Comparison of ENCODE assay signal across 8 cellular contexts in the genomic region with DNA sequence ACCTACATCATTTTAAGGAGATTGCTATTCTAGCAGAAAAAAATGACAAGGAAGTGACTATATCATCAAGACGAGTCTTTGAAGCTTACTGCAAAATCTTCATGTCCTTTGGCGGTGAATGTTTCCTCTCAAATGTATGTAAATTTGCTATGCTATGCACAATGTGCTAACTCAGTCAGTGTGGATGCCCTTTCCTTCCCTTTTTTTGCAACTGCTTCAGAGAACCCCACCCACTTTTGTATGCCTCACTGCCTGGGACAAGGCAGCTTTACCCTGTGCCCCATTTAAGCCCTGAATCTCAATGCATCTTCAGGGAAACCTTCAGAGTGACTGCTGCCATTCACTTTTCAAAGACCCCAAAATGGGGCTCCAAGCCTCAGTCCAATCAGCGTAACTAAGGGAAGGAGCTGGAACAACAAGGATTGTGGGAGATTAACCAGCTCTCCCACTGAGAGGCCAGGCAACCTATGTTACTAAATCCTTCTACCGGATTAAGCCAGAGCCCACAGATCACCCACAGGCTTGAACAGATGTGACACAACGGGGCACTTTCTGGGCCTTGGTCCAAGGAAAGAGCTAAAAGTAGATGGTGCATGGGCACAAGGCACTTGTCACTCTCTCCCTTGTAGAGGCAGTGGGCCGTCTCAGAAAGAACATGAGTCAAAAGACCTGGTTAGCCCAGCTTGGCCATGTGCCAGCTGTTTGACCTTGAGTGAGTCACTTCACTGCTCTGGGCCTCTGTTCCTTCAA.
DNase-seq lines count a peak whose midpoint lies in the region; ATAC-seq, FAIRE-seq and TF ChIP-seq lines count a peak whose summit lies in the region.

No MANE protein-coding gene starts in this region.

- peaks cover 19% of the 10 kb centered on the region for H3K4me1 Mint-ChIP-seq in neural crest cell

- H3K4me3 Mint-ChIP-seq in neural crest cell, result no peak overlapping the region

- no peak for TF ChIP-seq POLR2A in GM12891 (IDR thresholded peaks at IDR 0.05; ENCODE audit: low read depth, low read length)

- H3K27ac Mint-ChIP-seq in neural crest cell (ENCODE audit: unreplicated experiment), result peak overlapping the region; percentile 7

- intact Hi-C loops in posterior cingulate gyrus (cut with DNase I), result no loop called here

- no peaks in the 10 kb centered on the region for H3K36me3 Mint-ChIP-seq in neural crest cell (ENCODE audit: low read depth)

- H3K9me3 Mint-ChIP-seq in neural crest cell, result no peaks in the 10 kb centered on the region

- DNase-seq in DMS53 treated with DMSO at 0.1 percent for 48 hours (lab: John Stamatoyannopoulos, UW; ENCODE audit: unreplicated experiment) (peak; percentile 56), NCI-H446 treated with DMSO at 0.1 percent for 48 hours (lab: John Stamatoyannopoulos, UW) (peak; percentile 92), dermis blood vessel endothelial cell (peak; percentile 84), neural crest cell (ENCODE audit: low read depth, low spot score) (no peak), AG08395 (ENCODE audit: low spot score) (no peak), GM12891 (ENCODE audit: insufficient read length, low spot score) (no peak), posterior cingulate gyrus (no peak)

- FAIRE-seq in GM12891 (lab: Jason Lieb, UNC), result no peak

- ATAC-seq in HG03432 (IDR thresholded peaks at IDR 0.05; ENCODE audit: unreplicated experiment), result no peak

- TF ChIP-seq CTCF in neural crest cell (conservative IDR thresholded peaks at IDR 0.05), result no peak

- H3K27me3 Mint-ChIP-seq in neural crest cell (ENCODE audit: low read depth), result no peaks in the 10 kb centered on the region

TF ChIP-seq in GM12891, 5 proteins besides CTCF, POLR2A, EP300 and RAD21:
- TF ChIP-seq PAX5 (IDR thresholded peaks at IDR 0.05; ENCODE audit: insufficient read depth, low read length, severe bottlenecking) (no peak), POU2F2 (IDR thresholded peaks at IDR 0.05; ENCODE audit: low read depth, low read length) (no peak), POLR2AphosphoS5 (IDR thresholded peaks at IDR 0.05; ENCODE audit: low read depth, low read length) (no peak), SPI1 (IDR thresholded peaks at IDR 0.05; ENCODE audit: low read depth, low read length) (no peak), TAF1 (IDR thresholded peaks at IDR 0.05; ENCODE audit: low read depth, low read length) (no peak)

Comparison
In these comparisons a context has a peak if more than half of its experiments do, and no peak if none do; other contexts are left out.
1. DNase-seq: peak in DMS53 treated with DMSO at 0.1 percent for 48 hours (single experiment), NCI-H446 treated with DMSO at 0.1 percent for 48 hours (single experiment) and dermis blood vessel endothelial cell (single experiment); none in neural crest cell (single experiment), AG08395 (single experiment), GM12891 (single experiment) and posterior cingulate gyrus (0 of 10).